ENCODE assay signal across 2 cellular contexts in genomic region chr2:100834221-100834620, GRCh38.
TF ChIP-seq lines count a peak whose summit lies in the region.

No MANE protein-coding gene starts in this region.

TF ChIP-seq in IMR-90, 13 proteins besides CTCF, POLR2A, EP300 and RAD21:
- TF ChIP-seq FOS (IDR thresholded peaks at IDR 0.05; ENCODE audit: low read depth, low read length): no peak
- TF ChIP-seq RFX5 (IDR thresholded peaks at IDR 0.05; ENCODE audit: low read depth, low read length): no peak
TF ChIP-seq in IMR-90: peak in this region for 0.

TF ChIP-seq in SK-N-SH, 30 proteins besides CTCF, POLR2A, EP300 and RAD21:
- TF ChIP-seq MXI1 (IDR thresholded peaks at IDR 0.05; ENCODE audit: low read depth, low read length): no peak
- no peak for TF ChIP-seq EZH2phosphoT487 (IDR thresholded peaks at IDR 0.05; ENCODE audit: borderline replicate concordance, low read depth)
- TF ChIP-seq TCF12 (IDR thresholded peaks at IDR 0.05): no peak
- TF ChIP-seq, protein P1, sequence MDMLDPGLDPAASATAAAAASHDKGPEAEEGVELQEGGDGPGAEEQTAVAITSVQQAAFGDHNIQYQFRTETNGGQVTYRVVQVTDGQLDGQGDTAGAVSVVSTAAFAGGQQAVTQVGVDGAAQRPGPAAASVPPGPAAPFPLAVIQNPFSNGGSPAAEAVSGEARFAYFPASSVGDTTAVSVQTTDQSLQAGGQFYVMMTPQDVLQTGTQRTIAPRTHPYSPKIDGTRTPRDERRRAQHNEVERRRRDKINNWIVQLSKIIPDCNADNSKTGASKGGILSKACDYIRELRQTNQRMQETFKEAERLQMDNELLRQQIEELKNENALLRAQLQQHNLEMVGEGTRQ (IDR thresholded peaks at IDR 0.05; ENCODE audit: borderline replicate concordance, low read depth, low read length): no peak
TF ChIP-seq in SK-N-SH: peak in this region for 0.
